Comparison of ENCODE assay signal across 8 cellular contexts in the genomic region with DNA sequence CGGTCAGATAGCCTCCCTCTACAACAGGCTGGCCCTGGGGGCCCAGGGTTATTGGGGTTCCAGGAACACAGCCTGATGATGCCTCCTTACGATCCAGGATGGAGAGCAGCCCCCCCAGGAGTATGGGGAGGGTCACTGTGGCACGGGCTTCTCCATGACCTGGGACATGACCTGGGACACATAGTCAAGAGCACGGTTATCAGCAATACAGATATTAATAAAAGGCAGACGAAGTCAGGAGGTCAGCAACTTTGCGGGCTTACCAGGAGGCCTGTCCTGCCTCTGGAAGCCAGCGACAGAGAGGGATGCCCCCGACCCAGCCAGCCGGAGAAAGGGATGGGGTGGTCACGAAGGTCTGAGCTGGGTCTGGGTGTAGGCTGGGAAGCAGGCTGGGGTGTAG. TPM values are rescaled to one million over a fixed set of nuclear protein-coding genes. Genes with fewer than 3 reads are reported as not detected.
A peak's percentile ranks its signal among the peaks of the same experiment; 100 is the strongest.
DNase-seq lines count a peak whose midpoint lies in the region; ATAC-seq and TF ChIP-seq lines count a peak whose summit lies in the region.

No MANE protein-coding gene starts in this region.

- peak overlapping the region; percentile 69 for H3K4me3 ChIP-seq in BLaER1
- H3K4me3 ChIP-seq in IMR-90 (ENCODE audit: insufficient read depth, low read depth, low read length), result peak overlapping the region; percentile 62
- peak overlapping the region; percentile 83 for H3K4me3 ChIP-seq in choroid plexus epithelial cell (ENCODE audit: low read depth, low read length)

- H4K20me1 ChIP-seq in BLaER1 (peaks cover 63% of the 10 kb centered on the region), IMR-90 (ENCODE audit: insufficient read depth, low read length) (no peaks in the 10 kb centered on the region; the same call in none of the 2 replicates)

- POLR2A ChIA-PET in IMR-90 (lab: Charles Lee; ENCODE audit: unreplicated experiment), result interaction anchor here (1.1 kb wide), 1 partner anchor 164 kb away, joined by 7 read pairs; no protein-coding TSS in a partner anchor

- peak overlapping the region; percentile 74 for H3K23ac ChIP-seq in IMR-90 (ENCODE audit: low read depth, low read length)

- peak overlapping the region; percentile 90 for H2AK5ac ChIP-seq in IMR-90 (ENCODE audit: low read depth, low read length)

- peak overlapping the region; percentile 81 for H4K91ac ChIP-seq in IMR-90 (ENCODE audit: insufficient read depth, low read depth, low read length)

- no peaks in the 10 kb centered on the region for H3K27me3 Mint-ChIP-seq in natural killer cell treated with Interleukin-12 subunit alpha and Interleukin-12 subunit beta and Interleukin-15 and Interleukin-18, amount 100 ng/mL, for 72 hours

- no peaks in the 10 kb centered on the region for H3K9me3 Mint-ChIP-seq in natural killer cell treated with Interleukin-12 subunit alpha and Interleukin-12 subunit beta and Interleukin-15 and Interleukin-18, amount 100 ng/mL, for 72 hours

- peak overlapping the region; percentile 5 for H3K18ac ChIP-seq in IMR-90 (ENCODE audit: low read depth, low read length)

- 3% methylated on average over 4 of the region's 10 CpGs; no CpG with 5 or more reads in 1 of the 2 experiments for WGBS in IMR-90 (ENCODE audit: extremely low coverage in 2 of 2, insufficient read length in 1 of 2), 2 experiments

- peak overlapping the region; percentile 85 for H3K9ac ChIP-seq in BLaER1
- H3K9ac ChIP-seq in IMR-90 (ENCODE audit: low read depth, low read length), result peak overlapping the region; percentile 99

- no peak for DNase-seq in IMR-90
- DNase-seq in choroid plexus epithelial cell (ENCODE audit: low read depth), result no peak
- no peak for DNase-seq in natural killer cell treated with Interleukin-12 subunit alpha and Interleukin-12 subunit beta and Interleukin-15 and Interleukin-18, amount 100 ng/mL, for 72 hours (ENCODE audit: low spot score)
- no peak for DNase-seq in NOMO-1 (lab: John Stamatoyannopoulos, UW; ENCODE audit: unreplicated experiment in 2 of 2)
- no peak for DNase-seq in NCI-H187 treated with DMSO at 0.1 percent for 48 hours (lab: John Stamatoyannopoulos, UW)

- no peak; the same call in 1 of the 2 replicates for TF ChIP-seq POLR2A in IMR-90 (IDR thresholded peaks at IDR 0.05; ENCODE audit: low read depth, low read length)

- peaks cover 30 to 74% of the 10 kb centered on the region in 2 experiments for H3K79me1 ChIP-seq in IMR-90 (ENCODE audit: low read depth in 1 of 2, low read length in 2 of 2)

- H2BK120ac ChIP-seq in IMR-90 (ENCODE audit: low read depth, low read length), result peak overlapping the region; percentile 47

- peak overlapping the region; percentile 96 for H3K14ac ChIP-seq in IMR-90 (replicated peaks; ENCODE audit: low read depth, low read length)

- intact Hi-C loops in IMR-90 (cut with micrococcal nuclease), result loop anchor here (10.0 kb wide), 2 partner anchors 158 to 402 kb away; a partner anchor contains a TSS

- BruUV-seq in IMR-90 (replicated peaks; lab: Mats Ljungman, UMichigan), result TSS peak; percentile 60

- TF ChIP-seq CTCF in IMR-90 (conservative IDR thresholded peaks at IDR 0.05; ENCODE audit: low read depth, low read length) (no peak), choroid plexus epithelial cell (conservative IDR thresholded peaks at IDR 0.05; ENCODE audit: low read depth, low read length) (no peak)

- peaks cover 16% of the 10 kb centered on the region for H3K36me3 Mint-ChIP-seq in natural killer cell treated with Interleukin-12 subunit alpha and Interleukin-12 subunit beta and Interleukin-15 and Interleukin-18, amount 100 ng/mL, for 72 hours

- dilution Hi-C loops in IMR-90 (cut with HindIII; ENCODE audit: low sequenced_read_pairs, unreplicated experiment), result no loop called here

- peaks cover 6 to 21% of the 10 kb centered on the region in 2 donors for H3K4me1 Mint-ChIP-seq in natural killer cell treated with Interleukin-12 subunit alpha and Interleukin-12 subunit beta and Interleukin-15 and Interleukin-18, amount 100 ng/mL, for 72 hours (ENCODE audit: low read depth in 2 of 2)

- peak overlapping the region; percentile 62 for H4K5ac ChIP-seq in IMR-90 (ENCODE audit: low read depth, low read length)

- no peaks in the 10 kb centered on the region for H3K27me3 ChIP-seq in BLaER1
- H3K27me3 ChIP-seq in IMR-90 (ENCODE audit: control insufficient read depth, insufficient read depth, low read length), result no peaks in the 10 kb centered on the region

- H3K4me2 ChIP-seq in BLaER1 (peak overlapping the region; percentile 94), IMR-90 (ENCODE audit: low read depth, low read length) (peak overlapping the region; percentile 95)

- H2BK5ac ChIP-seq in IMR-90 (ENCODE audit: low read depth, low read length, poor library complexity, severe bottlenecking), result peak overlapping the region; percentile 83

- in situ Hi-C loops in IMR-90 (cut with MboI; ENCODE audit: low sequenced_read_pairs), result no loop called here

- peak overlapping the region; percentile 86 for H3K56ac ChIP-seq in IMR-90 (ENCODE audit: extremely low read depth, insufficient read depth, low read length)

- peak overlapping the region; percentile 92 to 93 for H4K8ac ChIP-seq in IMR-90 (ENCODE audit: low read depth in 2 of 2, low read length in 2 of 2)

- peak overlapping the region; percentile 96 for H3K4me3 Mint-ChIP-seq in natural killer cell treated with Interleukin-12 subunit alpha and Interleukin-12 subunit beta and Interleukin-15 and Interleukin-18, amount 100 ng/mL, for 72 hours

- peak overlapping the region; percentile 70 for H3K27ac ChIP-seq in BLaER1
- H3K27ac ChIP-seq in IMR-90 (ENCODE audit: insufficient read depth, low read length), result peak overlapping the region; percentile 97

- no peak for TF ChIP-seq RAD21 in IMR-90 (IDR thresholded peaks at IDR 0.05; ENCODE audit: low read length)

- H2AK9ac ChIP-seq in IMR-90 (replicated peaks; ENCODE audit: low read depth, low read length, poor library complexity), result peak overlapping the region; percentile 90

- H3K4ac ChIP-seq in IMR-90 (ENCODE audit: low read depth, low read length), result peak overlapping the region; percentile 91

- H3K36me3 ChIP-seq in BLaER1, result peaks cover 72% of the 10 kb centered on the region
- H3K36me3 ChIP-seq in IMR-90 (ENCODE audit: control insufficient read depth, insufficient read depth, low read length), result peaks cover 51% of the 10 kb centered on the region

- peak overlapping the region; percentile 98 to 99 for H3K27ac Mint-ChIP-seq in natural killer cell treated with Interleukin-12 subunit alpha and Interleukin-12 subunit beta and Interleukin-15 and Interleukin-18, amount 100 ng/mL, for 72 hours

- ATAC-seq in IMR-90 (ENCODE audit: low read depth), result no peak
- no peak for ATAC-seq in natural killer cell treated with Interleukin-12 subunit alpha and Interleukin-12 subunit beta and Interleukin-15 and Interleukin-18, amount 100 ng/mL, for 72 hours
- ATAC-seq in GM21367 (IDR thresholded peaks at IDR 0.05; ENCODE audit: unreplicated experiment), result no peak
- no peak for ATAC-seq in GM18511 (IDR thresholded peaks at IDR 0.05; ENCODE audit: unreplicated experiment)

- peak overlapping the region; percentile 80 for H2AFZ ChIP-seq in IMR-90 (replicated peaks; ENCODE audit: low read length, poor library complexity)

- H2BK20ac ChIP-seq in IMR-90 (ENCODE audit: low read depth, low read length), result no peak overlapping the region

- CTCF ChIA-PET in IMR-90 (lab: Yijun Ruan, JAX), result interaction anchor here (1.2 kb wide), 1 partner anchor 170 kb away, joined by 3 read pairs; no protein-coding TSS in a partner anchor

- peaks cover 6% of the 10 kb centered on the region; the same call in 1 of the 2 replicates for H3K9me1 ChIP-seq in IMR-90 (ENCODE audit: insufficient read depth, low read length)

- H3K4me1 ChIP-seq in BLaER1, result peaks cover 21% of the 10 kb centered on the region
- peaks cover 6% of the 10 kb centered on the region for H3K4me1 ChIP-seq in IMR-90 (ENCODE audit: control insufficient read depth, insufficient read depth, low read length)

- no peaks in the 10 kb centered on the region for H3K9me3 ChIP-seq in BLaER1
- H3K9me3 ChIP-seq in IMR-90 (ENCODE audit: control insufficient read depth, insufficient read depth, low read length), result no peaks in the 10 kb centered on the region

- 0 out of 3 replicates have a peak overlapping the region, but pooled peaks have one; percentile 15 for H2BK15ac ChIP-seq in IMR-90 (ENCODE audit: low read depth, low read length)

TF ChIP-seq in IMR-90, 13 proteins besides CTCF, POLR2A, EP300 and RAD21 (continues in another document):
- no peak for TF ChIP-seq RFX5 (IDR thresholded peaks at IDR 0.05; ENCODE audit: low read depth, low read length)

RNA-seq across cellular contexts. Expression of a gene that starts 0.8 kb away (rescaled TPM):
- 5.9 and 7.2 TPM in 2 replicates for total RNA-seq in IMR-90 (2012; rRNA removed)
- 64.9 and 67.6 TPM in 2 replicates for polyA plus RNA-seq in IMR-90 (2012; rRNA removed)
- 56.9 and 92.5 TPM in 2 replicates for polyA plus RNA-seq in IMR-90 (2012; cell fraction: cytosol; rRNA removed)
- polyA plus RNA-seq in IMR-90 (2012; cell fraction: nucleus; rRNA removed; ENCODE audit: low replicate concordance), result 54.7 and 75.9 TPM in 2 replicates
- total RNA-seq in natural killer cell treated with Interleukin-12 subunit alpha and Interleukin-12 subunit beta and Interleukin-15 and Interleukin-18, amount 100 ng/mL, for 72 hours, result 10 to 100 TPM; 35.6 to 51.2 TPM

RNA-seq across cellular contexts. Expression of a gene that starts 7.4 kb away (rescaled TPM):
- total RNA-seq in IMR-90 (2012; rRNA removed), result 215 and 227 TPM in 2 replicates
- polyA plus RNA-seq in IMR-90 (2012; rRNA removed), result 215 and 258 TPM in 2 replicates
- polyA plus RNA-seq in IMR-90 (2012; cell fraction: cytosol; rRNA removed), result 163 and 323 TPM in 2 replicates
- polyA plus RNA-seq in IMR-90 (2012; cell fraction: nucleus; rRNA removed; ENCODE audit: low replicate concordance), result 385 and 588 TPM in 2 replicates
- 100 to 1,000 TPM; 154 to 233 TPM for total RNA-seq in natural killer cell treated with Interleukin-12 subunit alpha and Interleukin-12 subunit beta and Interleukin-15 and Interleukin-18, amount 100 ng/mL, for 72 hours

RNA-seq across cellular contexts. Expression of a gene that starts 15.1 kb away (rescaled TPM):
- total RNA-seq in IMR-90 (2012; rRNA removed), result not detected in 2 replicates
- 0.02 and 0.03 TPM in 2 replicates for polyA plus RNA-seq in IMR-90 (2012; rRNA removed)
- 0.02 TPM in 1 of 2 replicates, not detected in the other for polyA plus RNA-seq in IMR-90 (2012; cell fraction: cytosol; rRNA removed)
- polyA plus RNA-seq in IMR-90 (2012; cell fraction: nucleus; rRNA removed; ENCODE audit: low replicate concordance), result 0.03 and 0.13 TPM in 2 replicates
- under 1 TPM in 1 of 2 donors, not detected in 1; 0.10 TPM for total RNA-seq in natural killer cell treated with Interleukin-12 subunit alpha and Interleukin-12 subunit beta and Interleukin-15 and Interleukin-18, amount 100 ng/mL, for 72 hours

RNA-seq across cellular contexts. Expression of a gene that starts 50.6 kb away (rescaled TPM):
- total RNA-seq in IMR-90 (2012; rRNA removed), result 0.36 and 0.56 TPM in 2 replicates
- 0.79 and 0.86 TPM in 2 replicates for polyA plus RNA-seq in IMR-90 (2012; rRNA removed)
- polyA plus RNA-seq in IMR-90 (2012; cell fraction: cytosol; rRNA removed), result 0.32 and 1.0 TPM in 2 replicates
- 0.34 and 0.54 TPM in 2 replicates for polyA plus RNA-seq in IMR-90 (2012; cell fraction: nucleus; rRNA removed; ENCODE audit: low replicate concordance)
- not detected for total RNA-seq in natural killer cell treated with Interleukin-12 subunit alpha and Interleukin-12 subunit beta and Interleukin-15 and Interleukin-18, amount 100 ng/mL, for 72 hours
